Comparison of ENCODE assay signal across 10 cellular contexts in the genomic region with DNA sequence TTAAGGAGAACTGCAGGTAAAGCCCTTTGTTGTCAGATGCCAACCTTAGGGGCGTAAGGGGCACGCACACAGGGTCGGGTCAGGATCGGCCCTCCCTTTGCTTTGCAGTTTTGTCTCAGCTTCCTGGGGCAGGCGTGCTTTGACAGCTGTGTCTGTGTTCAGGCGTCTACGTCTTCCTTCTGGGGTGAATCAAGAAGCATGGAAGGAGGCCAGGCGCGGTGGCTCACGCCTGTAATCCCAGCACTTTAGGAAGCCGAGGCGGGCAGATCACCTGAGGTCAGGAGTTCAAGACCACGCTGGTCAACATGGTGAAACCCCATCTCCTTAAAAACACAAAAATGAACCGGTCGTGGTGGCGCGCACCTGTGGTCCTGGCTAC. TPM values are rescaled to one million over a fixed set of nuclear protein-coding genes. Genes with fewer than 3 reads are reported as not detected.
DNase-seq lines count a peak whose midpoint lies in the region; ATAC-seq and FAIRE-seq lines count a peak whose summit lies in the region.
"Had no signal": no experiment of that assay in that cellular context is flagged by ENCODE, and none has a peak within 500 bp of the region (broad histone marks: within the 10 kb centered on the region; RNA-seq: fewer than 3 reads in every experiment).

No MANE protein-coding gene starts in this region.

- H3K36me3 Mint-ChIP-seq in activated CD4-positive, alpha-beta T cell treated with anti-CD3 and anti-CD28 coated beads, Interleukin-2, amount 10 ng/mL, durations not matched to agents 7 days and 5 days (ENCODE audit: low read depth) = peaks cover 69% of the 10 kb centered on the region
- H3K36me3 Mint-ChIP-seq in activated CD8-positive, alpha-beta T cell treated with anti-CD3 and anti-CD28 coated beads, Interleukin-2, amount 10 ng/mL, durations not matched to agents 7 days and 5 days (ENCODE audit: low read depth) = peaks cover 78% of the 10 kb centered on the region
- H3K36me3 Mint-ChIP-seq in stimulated activated naive CD8-positive, alpha-beta T cell treated with anti-CD3 and anti-CD28 coated beads, Interleukin-15, Interleukin-2, amounts not matched to agents 100 ng/mL and 50 ng/mL, for 24 hours (ENCODE audit: low read depth) = peaks cover 61% of the 10 kb centered on the region

- ATAC-seq in activated CD8-positive, alpha-beta T cell treated with anti-CD3 and anti-CD28 coated beads, Interleukin-2, amount 10 ng/mL, durations not matched to agents 7 days and 5 days = no peak
- no peak for ATAC-seq in GM18520 (IDR thresholded peaks at IDR 0.05; ENCODE audit: unreplicated experiment)

- CTCF ChIA-PET in activated CD4-positive, alpha-beta T cell treated with anti-CD3 and anti-CD28 coated beads, Interleukin-2, amount 10 ng/mL, durations not matched to agents 7 days and 5 days (lab: Charles Lee) = interaction anchor here (1.3 to 3.3 kb wide), 4 partner anchors 11 to 330 kb away, joined by 4 to 12 read pairs (median 6); partner anchors contain the start of genes LIME1 and PTK6
- CTCF ChIA-PET in activated CD8-positive, alpha-beta T cell treated with anti-CD3 and anti-CD28 coated beads, Interleukin-2, amount 10 ng/mL, durations not matched to agents 7 days and 5 days (lab: Charles Lee) = interaction anchor here (1.9 to 4.2 kb wide), 3 partner anchors 28 to 155 kb away, joined by 15 to 70 read pairs (median 46); partner anchors contain the start of genes LIME1, SLC2A4RG and TPD52L2

- H3K9me3 Mint-ChIP-seq in activated CD4-positive, alpha-beta T cell treated with anti-CD3 and anti-CD28 coated beads, Interleukin-2, amount 10 ng/mL, durations not matched to agents 7 days and 5 days = peaks cover 4% of the 10 kb centered on the region
- no peaks in the 10 kb centered on the region for H3K9me3 Mint-ChIP-seq in activated CD8-positive, alpha-beta T cell treated with anti-CD3 and anti-CD28 coated beads, Interleukin-2, amount 10 ng/mL, durations not matched to agents 7 days and 5 days (ENCODE audit: insufficient read depth)
- no peaks in the 10 kb centered on the region for H3K9me3 Mint-ChIP-seq in stimulated activated naive CD8-positive, alpha-beta T cell treated with anti-CD3 and anti-CD28 coated beads, Interleukin-15, Interleukin-2, amounts not matched to agents 100 ng/mL and 50 ng/mL, for 24 hours

- H3K4me3 Mint-ChIP-seq in activated CD4-positive, alpha-beta T cell treated with anti-CD3 and anti-CD28 coated beads, Interleukin-2, amount 10 ng/mL, durations not matched to agents 7 days and 5 days = peak overlapping the region; percentile 76
- H3K4me3 Mint-ChIP-seq in activated CD8-positive, alpha-beta T cell treated with anti-CD3 and anti-CD28 coated beads, Interleukin-2, amount 10 ng/mL, durations not matched to agents 7 days and 5 days = peak overlapping the region; percentile 90
- peak overlapping the region; percentile 83 for H3K4me3 Mint-ChIP-seq in stimulated activated naive CD8-positive, alpha-beta T cell treated with anti-CD3 and anti-CD28 coated beads, Interleukin-15, Interleukin-2, amounts not matched to agents 100 ng/mL and 50 ng/mL, for 24 hours

- POLR2A ChIA-PET in activated CD4-positive, alpha-beta T cell treated with anti-CD3 and anti-CD28 coated beads, Interleukin-2, amount 10 ng/mL, durations not matched to agents 7 days and 5 days (lab: Charles Lee) = no interaction called here
- POLR2A ChIA-PET in activated CD8-positive, alpha-beta T cell treated with anti-CD3 and anti-CD28 coated beads, Interleukin-2, amount 10 ng/mL, durations not matched to agents 7 days and 5 days (lab: Charles Lee) = interaction anchor here (0.6 to 2.0 kb wide), 3 partner anchors 9 to 51 kb away, joined by 3 to 5 read pairs (median 3); partner anchors contain the start of gene RTEL1

- peak overlapping the region; percentile 50 for H3K27ac Mint-ChIP-seq in activated CD4-positive, alpha-beta T cell treated with anti-CD3 and anti-CD28 coated beads, Interleukin-2, amount 10 ng/mL, durations not matched to agents 7 days and 5 days
- peak overlapping the region; percentile 34 for H3K27ac Mint-ChIP-seq in activated CD8-positive, alpha-beta T cell treated with anti-CD3 and anti-CD28 coated beads, Interleukin-2, amount 10 ng/mL, durations not matched to agents 7 days and 5 days
- peak overlapping the region; percentile 80 for H3K27ac Mint-ChIP-seq in stimulated activated naive CD8-positive, alpha-beta T cell treated with anti-CD3 and anti-CD28 coated beads, Interleukin-15, Interleukin-2, amounts not matched to agents 100 ng/mL and 50 ng/mL, for 24 hours

- peaks cover 52% of the 10 kb centered on the region for H3K4me1 Mint-ChIP-seq in activated CD4-positive, alpha-beta T cell treated with anti-CD3 and anti-CD28 coated beads, Interleukin-2, amount 10 ng/mL, durations not matched to agents 7 days and 5 days
- H3K4me1 Mint-ChIP-seq in activated CD8-positive, alpha-beta T cell treated with anti-CD3 and anti-CD28 coated beads, Interleukin-2, amount 10 ng/mL, durations not matched to agents 7 days and 5 days (ENCODE audit: low read depth) = peaks cover 45% of the 10 kb centered on the region
- peaks cover 56% of the 10 kb centered on the region for H3K4me1 Mint-ChIP-seq in stimulated activated naive CD8-positive, alpha-beta T cell treated with anti-CD3 and anti-CD28 coated beads, Interleukin-15, Interleukin-2, amounts not matched to agents 100 ng/mL and 50 ng/mL, for 24 hours (ENCODE audit: low read depth)

- H3K9me3 ChIP-seq in iPS-18c (ENCODE audit: control insufficient read depth, insufficient read depth, low read length) = no peaks in the 10 kb centered on the region
- H3K9me3 ChIP-seq: mucosa of descending colon had no signal

- no peaks in the 10 kb centered on the region for H3K27me3 Mint-ChIP-seq in activated CD4-positive, alpha-beta T cell treated with anti-CD3 and anti-CD28 coated beads, Interleukin-2, amount 10 ng/mL, durations not matched to agents 7 days and 5 days
- no peaks in the 10 kb centered on the region for H3K27me3 Mint-ChIP-seq in activated CD8-positive, alpha-beta T cell treated with anti-CD3 and anti-CD28 coated beads, Interleukin-2, amount 10 ng/mL, durations not matched to agents 7 days and 5 days (ENCODE audit: low read depth)
- no peaks in the 10 kb centered on the region for H3K27me3 Mint-ChIP-seq in stimulated activated naive CD8-positive, alpha-beta T cell treated with anti-CD3 and anti-CD28 coated beads, Interleukin-15, Interleukin-2, amounts not matched to agents 100 ng/mL and 50 ng/mL, for 24 hours

- H3K4me3 ChIP-seq in iPS-18c (ENCODE audit: insufficient read depth, low read depth, low read length) = peak overlapping the region; percentile 90

- DNase-seq in activated CD4-positive, alpha-beta T cell treated with anti-CD3 and anti-CD28 coated beads, Interleukin-2, amount 10 ng/mL, durations not matched to agents 7 days and 5 days = no peak
- no peak for DNase-seq in activated CD4-positive, alpha-beta T cell treated with anti-CD3 and anti-CD28 coated beads for 1 hour
- DNase-seq in activated CD8-positive, alpha-beta T cell treated with anti-CD3 and anti-CD28 coated beads, Interleukin-2, amount 10 ng/mL, durations not matched to agents 7 days and 5 days = peak; percentile 20
- no peak for DNase-seq in GM19239 (ENCODE audit: insufficient read length, low spot score)
- no peak for DNase-seq in NCI-H1048 (lab: John Stamatoyannopoulos, UW)
- DNase-seq: NCI-H1436 treated with DMSO at 0.1 percent for 48 hours had no signal

- no peak for FAIRE-seq in GM19239 (lab: Jason Lieb, UNC)

RNA-seq across cellular contexts. Expression of gene ZGPAT, which starts 1.3 kb away (rescaled TPM):
- 10 to 100 TPM; 37.3 to 43.3 TPM for total RNA-seq in activated CD4-positive, alpha-beta T cell treated with anti-CD3 and anti-CD28 coated beads, Interleukin-2, amount 10 ng/mL, durations not matched to agents 7 days and 5 days
- total RNA-seq in activated CD8-positive, alpha-beta T cell treated with anti-CD3 and anti-CD28 coated beads, Interleukin-2, amount 10 ng/mL, durations not matched to agents 7 days and 5 days = 10 to 100 TPM; 38.6 to 43.5 TPM

RNA-seq across cellular contexts. Expression of gene ARFRP1, which starts 1.4 kb away (rescaled TPM):
- 10 to 100 TPM; 52.7 to 64.5 TPM for total RNA-seq in activated CD4-positive, alpha-beta T cell treated with anti-CD3 and anti-CD28 coated beads, Interleukin-2, amount 10 ng/mL, durations not matched to agents 7 days and 5 days
- 10 to 100 TPM; 55.2 to 57.6 TPM for total RNA-seq in activated CD8-positive, alpha-beta T cell treated with anti-CD3 and anti-CD28 coated beads, Interleukin-2, amount 10 ng/mL, durations not matched to agents 7 days and 5 days

RNA-seq across cellular contexts. Expression of gene TNFRSF6B, which starts 12.7 kb away (rescaled TPM):
- total RNA-seq in activated CD4-positive, alpha-beta T cell treated with anti-CD3 and anti-CD28 coated beads, Interleukin-2, amount 10 ng/mL, durations not matched to agents 7 days and 5 days = 1 to 10 TPM in 1 of 2 experiments, not detected in 1; 1.0 TPM
- total RNA-seq in activated CD8-positive, alpha-beta T cell treated with anti-CD3 and anti-CD28 coated beads, Interleukin-2, amount 10 ng/mL, durations not matched to agents 7 days and 5 days = not detected

RNA-seq across cellular contexts. Expression of gene LIME1, which starts 27.3 kb away (rescaled TPM):
- total RNA-seq in activated CD4-positive, alpha-beta T cell treated with anti-CD3 and anti-CD28 coated beads, Interleukin-2, amount 10 ng/mL, durations not matched to agents 7 days and 5 days = 100 to 1,000 TPM; 253 to 302 TPM
- total RNA-seq in activated CD8-positive, alpha-beta T cell treated with anti-CD3 and anti-CD28 coated beads, Interleukin-2, amount 10 ng/mL, durations not matched to agents 7 days and 5 days = 100 to 1,000 TPM; 163 to 165 TPM

RNA-seq across cellular contexts. Expression of gene SLC2A4RG, which starts 30.4 kb away (rescaled TPM):
- total RNA-seq in activated CD4-positive, alpha-beta T cell treated with anti-CD3 and anti-CD28 coated beads, Interleukin-2, amount 10 ng/mL, durations not matched to agents 7 days and 5 days = 100 to 1,000 TPM; 105 to 129 TPM
- 10 to 100 TPM; 97.2 TPM for total RNA-seq in activated CD8-positive, alpha-beta T cell treated with anti-CD3 and anti-CD28 coated beads, Interleukin-2, amount 10 ng/mL, durations not matched to agents 7 days and 5 days
